In the genomic region with DNA sequence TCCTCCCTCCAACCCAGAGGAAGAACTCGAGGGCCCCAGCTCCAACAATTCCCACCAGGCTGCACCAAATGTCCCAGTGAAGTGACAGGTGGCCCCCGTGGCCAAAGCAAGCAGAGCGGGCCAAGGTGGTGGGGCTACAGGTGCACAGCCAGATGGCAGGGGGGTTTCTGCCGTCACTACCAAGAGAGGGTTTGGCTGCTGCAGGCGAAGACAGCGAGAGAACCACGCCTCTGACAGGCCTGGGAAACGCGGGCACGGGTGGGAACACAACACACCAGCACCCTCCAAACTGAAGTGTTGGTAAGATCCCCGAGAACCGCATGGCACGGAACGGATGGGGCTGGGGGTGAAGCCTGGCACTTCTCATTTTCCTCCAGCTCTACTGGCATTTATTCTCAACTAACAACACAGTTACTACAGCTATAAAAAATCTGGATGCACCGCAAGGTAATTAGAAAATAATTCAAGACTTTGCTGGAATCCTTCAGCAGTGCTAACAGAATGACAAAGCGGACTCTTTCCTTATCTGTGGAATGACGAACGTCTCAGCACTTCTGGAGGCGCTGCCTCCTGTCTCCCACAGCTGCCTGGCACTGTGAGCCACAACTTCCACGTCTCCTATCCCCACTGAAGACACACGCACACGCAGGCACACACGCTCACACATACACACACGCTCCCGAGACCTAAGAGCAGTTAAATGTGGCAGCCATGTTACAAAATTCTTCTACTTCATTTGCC, we compare ENCODE assay signal across 1 cellular context.
TF ChIP-seq lines count a peak whose summit lies in the region.

No MANE protein-coding gene starts in this region.

TF ChIP-seq in H1, 55 proteins besides CTCF, POLR2A, EP300 and RAD21 (continued from another document):
- TF ChIP-seq, protein P1, sequence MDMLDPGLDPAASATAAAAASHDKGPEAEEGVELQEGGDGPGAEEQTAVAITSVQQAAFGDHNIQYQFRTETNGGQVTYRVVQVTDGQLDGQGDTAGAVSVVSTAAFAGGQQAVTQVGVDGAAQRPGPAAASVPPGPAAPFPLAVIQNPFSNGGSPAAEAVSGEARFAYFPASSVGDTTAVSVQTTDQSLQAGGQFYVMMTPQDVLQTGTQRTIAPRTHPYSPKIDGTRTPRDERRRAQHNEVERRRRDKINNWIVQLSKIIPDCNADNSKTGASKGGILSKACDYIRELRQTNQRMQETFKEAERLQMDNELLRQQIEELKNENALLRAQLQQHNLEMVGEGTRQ (IDR thresholded peaks at IDR 0.05; ENCODE audit: low read length): no peak
- TF ChIP-seq JUND (IDR thresholded peaks at IDR 0.05; ENCODE audit: low read length) (no peak), SP4 (IDR thresholded peaks at IDR 0.05; ENCODE audit: low read length) (no peak)
TF ChIP-seq in H1: peak in this region for 0.
